Comparison of ENCODE assay signal across 13 cellular contexts in genomic region chr2:239181601-239182471, GRCh38.
A peak's percentile ranks its signal among the peaks of the same experiment; 100 is the strongest.
DNase-seq lines count a peak whose midpoint lies in the region; ATAC-seq and TF ChIP-seq lines count a peak whose summit lies in the region.
"Had no signal": no experiment of that assay in that cellular context is flagged by ENCODE, and none has a peak within 500 bp of the region (broad histone marks: within the 10 kb centered on the region; RNA-seq: fewer than 3 reads in every experiment).

No MANE protein-coding gene starts in this region.

- H3K9me3 ChIP-seq in left ventricle myocardium inferior (replicated peaks): peaks cover 3% of the 10 kb centered on the region
- peaks cover 5% of the 10 kb centered on the region for H3K9me3 ChIP-seq in thymus (ENCODE audit: control insufficient read depth)
- H3K9me3 ChIP-seq: lower lobe of right lung, vagina had no signal

- intact Hi-C loops in left ventricle myocardium inferior (cut with micrococcal nuclease): no loop called here

- peaks cover 28% of the 10 kb centered on the region for H3K36me3 Mint-ChIP-seq in activated CD8-positive, alpha-beta memory T cell treated with anti-CD3 and anti-CD28 coated beads, Interleukin-2, amount 10 ng/mL, durations not matched to agents 7 days and 5 days

- H3K27me3 ChIP-seq in left ventricle myocardium inferior (ENCODE audit: low read depth) (no peaks in the 10 kb centered on the region), thymus (ENCODE audit: control insufficient read depth, insufficient read depth) (no peaks in the 10 kb centered on the region)
- H3K27me3 ChIP-seq: vagina had no signal

- H3K27ac ChIP-seq in left ventricle myocardium inferior (replicated peaks) (peak overlapping the region; percentile 31), thymus (ENCODE audit: low read depth) (peak overlapping the region; percentile 11)
- H3K27ac ChIP-seq: lower lobe of right lung, vagina had no signal

- no peak for TF ChIP-seq CTCF in left ventricle myocardium inferior (IDR thresholded peaks at IDR 0.05; ENCODE audit: borderline replicate concordance)

- ATAC-seq in activated CD8-positive, alpha-beta memory T cell treated with anti-CD3 and anti-CD28 coated beads, Interleukin-2, amount 10 ng/mL, durations not matched to agents 7 days and 5 days: no peak
- ATAC-seq: lower lobe of right lung had no signal

- CTCF ChIA-PET in activated CD8-positive, alpha-beta memory T cell treated with anti-CD3 and anti-CD28 coated beads, Interleukin-2, amount 10 ng/mL, durations not matched to agents 7 days and 5 days (lab: Charles Lee): no interaction called here

- H3K4me3 ChIP-seq in left ventricle myocardium inferior (no peak overlapping the region), thymus (ENCODE audit: low read length) (no peak overlapping the region)
- H3K4me3 ChIP-seq: lower lobe of right lung, vagina had no signal

- H3K36me3 ChIP-seq in left ventricle myocardium inferior: peaks cover 50% of the 10 kb centered on the region
- peaks cover 67% of the 10 kb centered on the region for H3K36me3 ChIP-seq in thymus (ENCODE audit: control insufficient read depth, insufficient read depth)

- H3K4me1 ChIP-seq in left ventricle myocardium inferior: peaks cover 16% of the 10 kb centered on the region
- H3K4me1 ChIP-seq in thymus (ENCODE audit: control insufficient read depth, insufficient read depth, low read length): no peaks in the 10 kb centered on the region
- H3K4me1 ChIP-seq: lower lobe of right lung, vagina had no signal

- no peak overlapping the region for H3K4me3 Mint-ChIP-seq in activated CD8-positive, alpha-beta memory T cell treated with anti-CD3 and anti-CD28 coated beads, Interleukin-2, amount 10 ng/mL, durations not matched to agents 7 days and 5 days
- H3K4me3 Mint-ChIP-seq: activated CD4-positive, alpha-beta T cell treated with anti-CD3 and anti-CD28 coated beads, Interleukin-2, amount 10 ng/mL, durations not matched to agents 7 days and 5 days had no signal

- no peaks in the 10 kb centered on the region for H3K4me1 Mint-ChIP-seq in activated CD8-positive, alpha-beta memory T cell treated with anti-CD3 and anti-CD28 coated beads, Interleukin-2, amount 10 ng/mL, durations not matched to agents 7 days and 5 days

- peak; percentile 5 for DNase-seq in activated CD8-positive, alpha-beta memory T cell treated with anti-CD3 and anti-CD28 coated beads, Interleukin-2, amount 50 U/mL, for 4 hours
- no peak for DNase-seq in activated CD8-positive, alpha-beta memory T cell treated with anti-CD3 and anti-CD28 coated beads, Interleukin-2, amount 10 ng/mL, durations not matched to agents 7 days and 5 days
- DNase-seq in NCI-H345 treated with DMSO at 0.1 percent for 48 hours (lab: John Stamatoyannopoulos, UW; ENCODE audit: unreplicated experiment): peak; percentile 96
- peak; percentile 26 for DNase-seq in left ventricle myocardium inferior
- no peak for DNase-seq in stimulated activated CD4-positive, alpha-beta T cell treated with anti-CD3 and anti-CD28 coated beads, Interleukin-4, amount 100 ng/mL, for 24 hours
- no peak for DNase-seq in NOMO-1 treated with dmso at 0.1 percent for 144 hours (lab: John Stamatoyannopoulos, UW; ENCODE audit: unreplicated experiment)
- no peak for DNase-seq in stimulated activated CD4-positive, alpha-beta T cell treated with anti-CD3 and anti-CD28 coated beads, Interleukin-1b, Interleukin-23, amount 100 ng/mL, for 48 hours
- DNase-seq: activated CD4-positive, alpha-beta T cell treated with anti-CD3 and anti-CD28 coated beads, Interleukin-2, amount 10 ng/mL, durations not matched to agents 7 days and 5 days; DND-41; lower lobe of right lung; NCI-H1048 had no signal

- no peaks in the 10 kb centered on the region for H3K27me3 Mint-ChIP-seq in activated CD8-positive, alpha-beta memory T cell treated with anti-CD3 and anti-CD28 coated beads, Interleukin-2, amount 10 ng/mL, durations not matched to agents 7 days and 5 days
- H3K27me3 Mint-ChIP-seq: activated CD4-positive, alpha-beta T cell treated with anti-CD3 and anti-CD28 coated beads, Interleukin-2, amount 10 ng/mL, durations not matched to agents 7 days and 5 days had no signal

- WGBS in thymus: 93% methylated on average over 24 of the region's 24 CpGs

- H3K27ac Mint-ChIP-seq in activated CD8-positive, alpha-beta memory T cell treated with anti-CD3 and anti-CD28 coated beads, Interleukin-2, amount 10 ng/mL, durations not matched to agents 7 days and 5 days: no peak overlapping the region
- H3K27ac Mint-ChIP-seq: activated CD4-positive, alpha-beta T cell treated with anti-CD3 and anti-CD28 coated beads, Interleukin-2, amount 10 ng/mL, durations not matched to agents 7 days and 5 days had no signal

- H3K9me3 Mint-ChIP-seq in activated CD8-positive, alpha-beta memory T cell treated with anti-CD3 and anti-CD28 coated beads, Interleukin-2, amount 10 ng/mL, durations not matched to agents 7 days and 5 days (ENCODE audit: low read depth): peaks cover 2% of the 10 kb centered on the region

Comparison
In these comparisons a context has a peak if more than half of its experiments do, and no peak if none do; other contexts are left out.
1. DNase-seq: peak in activated CD8-positive, alpha-beta memory T cell treated with anti-CD3 and anti-CD28 coated beads, Interleukin-2, amount 50 U/mL, for 4 hours (single experiment), NCI-H345 treated with DMSO at 0.1 percent for 48 hours (single experiment) and left ventricle myocardium inferior (single experiment); none in activated CD8-positive, alpha-beta memory T cell treated with anti-CD3 and anti-CD28 coated beads, Interleukin-2, amount 10 ng/mL, durations not matched to agents 7 days and 5 days (single experiment), stimulated activated CD4-positive, alpha-beta T cell treated with anti-CD3 and anti-CD28 coated beads, Interleukin-4, amount 100 ng/mL, for 24 hours (single experiment), NOMO-1 treated with dmso at 0.1 percent for 144 hours (single experiment) and stimulated activated CD4-positive, alpha-beta T cell treated with anti-CD3 and anti-CD28 coated beads, Interleukin-1b, Interleukin-23, amount 100 ng/mL, for 48 hours (single experiment).